In genomic region chrX:29858714-29859113, GRCh38 we compare ENCODE assay signal across 24 cellular contexts.
DNase-seq lines count a peak whose midpoint lies in the region; ATAC-seq and TF ChIP-seq lines count a peak whose summit lies in the region.
"Had no signal": no experiment of that assay in that cellular context is flagged by ENCODE, and none has a peak within 500 bp of the region (broad histone marks: within the 10 kb centered on the region; RNA-seq: fewer than 3 reads in every experiment).

No MANE protein-coding gene starts in this region.

- H3K36me3 ChIP-seq in mammary epithelial cell (ENCODE audit: insufficient read depth, low read length): no peaks in the 10 kb centered on the region
- H3K36me3 ChIP-seq in testis (ENCODE audit: low read depth, missing control alignments): no peaks in the 10 kb centered on the region
- H3K36me3 ChIP-seq: BE2C, MG63, pancreas, sigmoid colon had no signal

- no peaks in the 10 kb centered on the region for H4K20me1 ChIP-seq in mammary epithelial cell (ENCODE audit: insufficient read depth, low read length)

- no TSS peak for BruUV-seq in mammary epithelial cell (replicated peaks; lab: Mats Ljungman, UMichigan)

- in situ Hi-C loops in mammary epithelial cell (cut with MboI; ENCODE audit: low sequenced_read_pairs in 2 of 2): no loop called here

- no peaks in the 10 kb centered on the region for H3K79me2 ChIP-seq in mammary epithelial cell (ENCODE audit: insufficient read depth, low read length)

- no peak for TF ChIP-seq POLR2A in testis (IDR thresholded peaks at IDR 0.05)

- H3K27me3 ChIP-seq in mammary epithelial cell (ENCODE audit: insufficient read depth, low read length): peaks cover 2% of the 10 kb centered on the region
- no peaks in the 10 kb centered on the region for H3K27me3 ChIP-seq in testis
- H3K27me3 ChIP-seq: BE2C, body of pancreas, MG63, pancreas, sigmoid colon had no signal

- H3K4me3 ChIP-seq in mammary epithelial cell (replicated peaks in 1 of 3; ENCODE audit: insufficient read depth in 1 of 3, low read depth in 2 of 3, low read length in 3 of 3) (no peak overlapping the region), testis (no peak overlapping the region)
- H3K4me3 ChIP-seq: body of pancreas, GM12878, lung, MG63, pancreas, sigmoid colon had no signal

- H3K27ac ChIP-seq in mammary epithelial cell (ENCODE audit: insufficient read depth, low read depth, low read length) (no peak overlapping the region), testis (no peak overlapping the region)
- H3K27ac ChIP-seq: body of pancreas, epithelial cell of prostate, pancreas, sigmoid colon had no signal

- H3K9ac ChIP-seq in mammary epithelial cell (ENCODE audit: insufficient read depth, low read length): no peak overlapping the region

- DNase-seq in EH (ENCODE audit: low read depth) (peak; percentile 41), LHCN-M2 (ENCODE audit: low read depth) (peak; percentile 84), mammary epithelial cell (peak; percentile 0), kidney glomerular epithelial cell (lab: John Stamatoyannopoulos, UW) (peak; percentile 1), NCI-H128 (lab: John Stamatoyannopoulos, UW; ENCODE audit: unreplicated experiment) (no peak), globus pallidus (ENCODE audit: low spot score) (no peak), testis (no peak)
- DNase-seq: activated naive CD4-positive, alpha-beta T cell treated with anti-CD3 and anti-CD28 coated beads for 36 hours; activated T-cell treated with anti-CD3 and anti-CD28 coated beads, Interleukin-2, amount 50 U/mL, for 1 hour; BE2C; body of pancreas; Calu3; dermis blood vessel endothelial cell; MG63; naive thymus-derived CD4-positive, alpha-beta T cell; NCI-H187 treated with DMSO at 0.1 percent for 48 hours; pancreas; sigmoid colon; substantia nigra had no signal

- no peaks in the 10 kb centered on the region for H3K4me1 ChIP-seq in mammary epithelial cell (ENCODE audit: insufficient read depth, low read length)
- no peaks in the 10 kb centered on the region for H3K4me1 ChIP-seq in testis
- H3K4me1 ChIP-seq: BE2C, body of pancreas, pancreas, sigmoid colon had no signal

- H3K4me2 ChIP-seq in mammary epithelial cell (ENCODE audit: insufficient read depth, low read depth, low read length): no peak overlapping the region

- TF ChIP-seq CTCF in mammary epithelial cell (conservative IDR thresholded peaks at IDR 0.05 in 1 of 2, IDR thresholded peaks at IDR 0.05 in 1 of 2; ENCODE audit: extremely low read depth in 1 of 2, insufficient read depth in 1 of 2, low read depth in 1 of 2, low read length in 2 of 2) (no peak), testis (IDR thresholded peaks at IDR 0.05) (no peak)

- H3K9me3 ChIP-seq in mammary epithelial cell (replicated peaks; ENCODE audit: insufficient read depth, low read length) (no peaks in the 10 kb centered on the region), testis (no peaks in the 10 kb centered on the region)
- H3K9me3 ChIP-seq: BE2C, body of pancreas, MG63, pancreas, sigmoid colon had no signal

- H2AFZ ChIP-seq in mammary epithelial cell (ENCODE audit: low read depth, low read length): no peak overlapping the region

- dilution Hi-C loops in mammary epithelial cell (cut with HindIII; ENCODE audit: low sequenced_read_pairs): no loop called here

- CTCF ChIA-PET in mammary epithelial cell (lab: Charles Lee; ENCODE audit: low non-redundant PET): no interaction called here

- intact Hi-C loops in mammary epithelial cell (cut with micrococcal nuclease): no loop called here
- intact Hi-C loops in testis (cut with DNase I; ENCODE audit: low total_unique reads): no loop called here

- ATAC-seq in HG03521 (IDR thresholded peaks at IDR 0.05; ENCODE audit: unreplicated experiment): no peak
- ATAC-seq: body of pancreas; GM12878; naive thymus-derived CD4-positive, alpha-beta T cell; pancreas; Right ventricle myocardium inferior had no signal

Comparison
In these comparisons a context has a peak if more than half of its experiments do, and no peak if none do; other contexts are left out.
1. DNase-seq: peak in EH (single experiment), LHCN-M2 (single experiment), mammary epithelial cell (single experiment) and kidney glomerular epithelial cell (single experiment); none in NCI-H128 (single experiment), globus pallidus (single experiment) and testis (single experiment).